ENCODE assay signal across 1 cellular context in the genomic region with DNA sequence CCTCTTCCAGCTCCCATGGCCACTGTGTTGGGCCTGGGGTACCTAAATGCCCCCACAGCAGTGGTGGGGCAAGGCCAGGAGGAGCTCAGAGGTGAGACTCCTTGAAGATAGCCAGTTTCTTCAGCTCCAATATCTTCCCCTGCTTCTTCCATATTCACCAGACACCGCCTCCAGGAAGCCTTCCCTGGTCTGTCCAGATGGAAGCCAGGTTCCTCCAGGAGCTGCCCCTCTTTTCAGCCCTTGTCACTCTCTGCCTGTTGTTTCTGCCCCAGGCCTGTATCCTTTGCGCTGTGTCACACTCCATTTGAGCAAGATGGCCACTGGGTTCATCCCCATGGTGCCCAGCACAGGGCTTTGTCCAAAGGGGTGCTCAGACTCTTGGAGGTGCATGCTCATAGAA.
TF ChIP-seq lines count a peak whose summit lies in the region.

No MANE protein-coding gene starts in this region.

TF ChIP-seq in H1, 55 proteins besides CTCF, POLR2A, EP300 and RAD21 (continued from another document):
- TF ChIP-seq, protein P1, sequence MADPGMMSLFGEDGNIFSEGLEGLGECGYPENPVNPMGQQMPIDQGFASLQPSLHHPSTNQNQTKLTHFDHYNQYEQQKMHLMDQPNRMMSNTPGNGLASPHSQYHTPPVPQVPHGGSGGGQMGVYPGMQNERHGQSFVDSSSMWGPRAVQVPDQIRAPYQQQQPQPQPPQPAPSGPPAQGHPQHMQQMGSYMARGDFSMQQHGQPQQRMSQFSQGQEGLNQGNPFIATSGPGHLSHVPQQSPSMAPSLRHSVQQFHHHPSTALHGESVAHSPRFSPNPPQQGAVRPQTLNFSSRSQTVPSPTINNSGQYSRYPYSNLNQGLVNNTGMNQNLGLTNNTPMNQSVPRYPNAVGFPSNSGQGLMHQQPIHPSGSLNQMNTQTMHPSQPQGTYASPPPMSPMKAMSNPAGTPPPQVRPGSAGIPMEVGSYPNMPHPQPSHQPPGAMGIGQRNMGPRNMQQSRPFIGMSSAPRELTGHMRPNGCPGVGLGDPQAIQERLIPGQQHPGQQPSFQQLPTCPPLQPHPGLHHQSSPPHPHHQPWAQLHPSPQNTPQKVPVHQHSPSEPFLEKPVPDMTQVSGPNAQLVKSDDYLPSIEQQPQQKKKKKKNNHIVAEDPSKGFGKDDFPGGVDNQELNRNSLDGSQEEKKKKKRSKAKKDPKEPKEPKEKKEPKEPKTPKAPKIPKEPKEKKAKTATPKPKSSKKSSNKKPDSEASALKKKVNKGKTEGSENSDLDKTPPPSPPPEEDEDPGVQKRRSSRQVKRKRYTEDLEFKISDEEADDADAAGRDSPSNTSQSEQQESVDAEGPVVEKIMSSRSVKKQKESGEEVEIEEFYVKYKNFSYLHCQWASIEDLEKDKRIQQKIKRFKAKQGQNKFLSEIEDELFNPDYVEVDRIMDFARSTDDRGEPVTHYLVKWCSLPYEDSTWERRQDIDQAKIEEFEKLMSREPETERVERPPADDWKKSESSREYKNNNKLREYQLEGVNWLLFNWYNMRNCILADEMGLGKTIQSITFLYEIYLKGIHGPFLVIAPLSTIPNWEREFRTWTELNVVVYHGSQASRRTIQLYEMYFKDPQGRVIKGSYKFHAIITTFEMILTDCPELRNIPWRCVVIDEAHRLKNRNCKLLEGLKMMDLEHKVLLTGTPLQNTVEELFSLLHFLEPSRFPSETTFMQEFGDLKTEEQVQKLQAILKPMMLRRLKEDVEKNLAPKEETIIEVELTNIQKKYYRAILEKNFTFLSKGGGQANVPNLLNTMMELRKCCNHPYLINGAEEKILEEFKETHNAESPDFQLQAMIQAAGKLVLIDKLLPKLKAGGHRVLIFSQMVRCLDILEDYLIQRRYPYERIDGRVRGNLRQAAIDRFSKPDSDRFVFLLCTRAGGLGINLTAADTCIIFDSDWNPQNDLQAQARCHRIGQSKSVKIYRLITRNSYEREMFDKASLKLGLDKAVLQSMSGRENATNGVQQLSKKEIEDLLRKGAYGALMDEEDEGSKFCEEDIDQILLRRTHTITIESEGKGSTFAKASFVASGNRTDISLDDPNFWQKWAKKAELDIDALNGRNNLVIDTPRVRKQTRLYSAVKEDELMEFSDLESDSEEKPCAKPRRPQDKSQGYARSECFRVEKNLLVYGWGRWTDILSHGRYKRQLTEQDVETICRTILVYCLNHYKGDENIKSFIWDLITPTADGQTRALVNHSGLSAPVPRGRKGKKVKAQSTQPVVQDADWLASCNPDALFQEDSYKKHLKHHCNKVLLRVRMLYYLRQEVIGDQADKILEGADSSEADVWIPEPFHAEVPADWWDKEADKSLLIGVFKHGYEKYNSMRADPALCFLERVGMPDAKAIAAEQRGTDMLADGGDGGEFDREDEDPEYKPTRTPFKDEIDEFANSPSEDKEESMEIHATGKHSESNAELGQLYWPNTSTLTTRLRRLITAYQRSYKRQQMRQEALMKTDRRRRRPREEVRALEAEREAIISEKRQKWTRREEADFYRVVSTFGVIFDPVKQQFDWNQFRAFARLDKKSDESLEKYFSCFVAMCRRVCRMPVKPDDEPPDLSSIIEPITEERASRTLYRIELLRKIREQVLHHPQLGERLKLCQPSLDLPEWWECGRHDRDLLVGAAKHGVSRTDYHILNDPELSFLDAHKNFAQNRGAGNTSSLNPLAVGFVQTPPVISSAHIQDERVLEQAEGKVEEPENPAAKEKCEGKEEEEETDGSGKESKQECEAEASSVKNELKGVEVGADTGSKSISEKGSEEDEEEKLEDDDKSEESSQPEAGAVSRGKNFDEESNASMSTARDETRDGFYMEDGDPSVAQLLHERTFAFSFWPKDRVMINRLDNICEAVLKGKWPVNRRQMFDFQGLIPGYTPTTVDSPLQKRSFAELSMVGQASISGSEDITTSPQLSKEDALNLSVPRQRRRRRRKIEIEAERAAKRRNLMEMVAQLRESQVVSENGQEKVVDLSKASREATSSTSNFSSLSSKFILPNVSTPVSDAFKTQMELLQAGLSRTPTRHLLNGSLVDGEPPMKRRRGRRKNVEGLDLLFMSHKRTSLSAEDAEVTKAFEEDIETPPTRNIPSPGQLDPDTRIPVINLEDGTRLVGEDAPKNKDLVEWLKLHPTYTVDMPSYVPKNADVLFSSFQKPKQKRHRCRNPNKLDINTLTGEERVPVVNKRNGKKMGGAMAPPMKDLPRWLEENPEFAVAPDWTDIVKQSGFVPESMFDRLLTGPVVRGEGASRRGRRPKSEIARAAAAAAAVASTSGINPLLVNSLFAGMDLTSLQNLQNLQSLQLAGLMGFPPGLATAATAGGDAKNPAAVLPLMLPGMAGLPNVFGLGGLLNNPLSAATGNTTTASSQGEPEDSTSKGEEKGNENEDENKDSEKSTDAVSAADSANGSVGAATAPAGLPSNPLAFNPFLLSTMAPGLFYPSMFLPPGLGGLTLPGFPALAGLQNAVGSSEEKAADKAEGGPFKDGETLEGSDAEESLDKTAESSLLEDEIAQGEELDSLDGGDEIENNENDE (IDR thresholded peaks at IDR 0.05; ENCODE audit: insufficient replicate concordance, low read length) = no peak
- TF ChIP-seq, protein P2, sequence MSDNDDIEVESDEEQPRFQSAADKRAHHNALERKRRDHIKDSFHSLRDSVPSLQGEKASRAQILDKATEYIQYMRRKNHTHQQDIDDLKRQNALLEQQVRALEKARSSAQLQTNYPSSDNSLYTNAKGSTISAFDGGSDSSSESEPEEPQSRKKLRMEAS (IDR thresholded peaks at IDR 0.05) = no peak
- TF ChIP-seq TBP (IDR thresholded peaks at IDR 0.05; ENCODE audit: low read depth, low read length) = no peak
- TF ChIP-seq POLR2AphosphoS5 (IDR thresholded peaks at IDR 0.05; ENCODE audit: low read depth, low read length) = no peak
- TF ChIP-seq JUN (IDR thresholded peaks at IDR 0.05; ENCODE audit: low read depth, low read length) = no peak
- TF ChIP-seq CBX8 (IDR thresholded peaks at IDR 0.05; ENCODE audit: borderline replicate concordance, low read depth, low read length) = no peak
- no peak for TF ChIP-seq ZNF274 (IDR thresholded peaks at IDR 0.05; ENCODE audit: borderline replicate concordance, extremely low read depth, low read length)
- no peak for TF ChIP-seq RBBP5 (IDR thresholded peaks at IDR 0.05; ENCODE audit: borderline replicate concordance, low read depth, low read length)
- no peak for TF ChIP-seq HDAC6 (IDR thresholded peaks at IDR 0.05; ENCODE audit: low read depth, low read length)
- no peak for TF ChIP-seq RNF2 (IDR thresholded peaks at IDR 0.05; ENCODE audit: borderline replicate concordance, low read depth, low read length, missing control alignments, poor library complexity, severe bottlenecking)
- TF ChIP-seq SUZ12 (IDR thresholded peaks at IDR 0.05; ENCODE audit: low read length) = no peak
- TF ChIP-seq SRF (IDR thresholded peaks at IDR 0.05; ENCODE audit: low read depth, low read length) = no peak
- TF ChIP-seq PHF8 (conservative IDR thresholded peaks at IDR 0.05; ENCODE audit: low read depth, low read length) = no peak
- no peak for TF ChIP-seq SIRT6 (IDR thresholded peaks at IDR 0.05; ENCODE audit: low read length)
